ENCODE assay signal across 1 cellular context in genomic region chr20:6265204-6265904, GRCh38.
TF ChIP-seq lines count a peak whose summit lies in the region.

No MANE protein-coding gene starts in this region.

TF ChIP-seq in SK-N-SH treated with all-trans-retinoic acid at 6 μM for 48 hours, 23 proteins besides CTCF, POLR2A, EP300 and RAD21 (continued from another document):
- TF ChIP-seq, protein P1, sequence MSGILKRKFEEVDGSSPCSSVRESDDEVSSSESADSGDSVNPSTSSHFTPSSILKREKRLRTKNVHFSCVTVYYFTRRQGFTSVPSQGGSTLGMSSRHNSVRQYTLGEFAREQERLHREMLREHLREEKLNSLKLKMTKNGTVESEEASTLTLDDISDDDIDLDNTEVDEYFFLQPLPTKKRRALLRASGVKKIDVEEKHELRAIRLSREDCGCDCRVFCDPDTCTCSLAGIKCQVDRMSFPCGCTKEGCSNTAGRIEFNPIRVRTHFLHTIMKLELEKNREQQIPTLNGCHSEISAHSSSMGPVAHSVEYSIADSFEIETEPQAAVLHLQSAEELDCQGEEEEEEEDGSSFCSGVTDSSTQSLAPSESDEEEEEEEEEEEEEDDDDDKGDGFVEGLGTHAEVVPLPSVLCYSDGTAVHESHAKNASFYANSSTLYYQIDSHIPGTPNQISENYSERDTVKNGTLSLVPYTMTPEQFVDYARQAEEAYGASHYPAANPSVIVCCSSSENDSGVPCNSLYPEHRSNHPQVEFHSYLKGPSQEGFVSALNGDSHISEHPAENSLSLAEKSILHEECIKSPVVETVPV (CRISPR knock-in tag; IDR thresholded peaks at IDR 0.05): no peak
- no peak for TF ChIP-seq TCF4 (CRISPR knock-in tag; IDR thresholded peaks at IDR 0.05; ENCODE audit: borderline replicate concordance)
- TF ChIP-seq PPARA (CRISPR knock-in tag; IDR thresholded peaks at IDR 0.05; ENCODE audit: borderline replicate concordance): no peak
- TF ChIP-seq GLIS3 (CRISPR knock-in tag; IDR thresholded peaks at IDR 0.05): no peak
TF ChIP-seq in SK-N-SH treated with all-trans-retinoic acid at 6 μM for 48 hours: peak in this region for 0.
